14 cellular contexts compared by ENCODE assay signal in genomic region chr11:123238297-123238696, GRCh38. TPM values are rescaled to one million over a fixed set of nuclear protein-coding genes. Genes with fewer than 3 reads are reported as not detected.
A peak's percentile ranks its signal among the peaks of the same experiment; 100 is the strongest.
DNase-seq lines count a peak whose midpoint lies in the region; ATAC-seq and TF ChIP-seq lines count a peak whose summit lies in the region.
"Had no signal": no experiment of that assay in that cellular context is flagged by ENCODE, and none has a peak within 500 bp of the region (broad histone marks: within the 10 kb centered on the region; RNA-seq: fewer than 3 reads in every experiment).

No MANE protein-coding gene starts in this region.

- peaks cover 64% of the 10 kb centered on the region for H3K4me1 ChIP-seq in adipocyte (ENCODE audit: control insufficient read depth, insufficient read depth, low read length)
- H3K4me1 ChIP-seq in heart right ventricle, result peaks cover 0 to 24% (median 0%) of the 10 kb centered on the region in 9 donors

- TF ChIP-seq POLR2A in GM18505 (IDR thresholded peaks at IDR 0.05; ENCODE audit: borderline replicate concordance, extremely low read depth, insufficient read depth, insufficient read length), result no peak

- peak overlapping the region; percentile 55 for H3K9ac ChIP-seq in adipocyte (ENCODE audit: low read length)

- H3K4me3 ChIP-seq in adipocyte (ENCODE audit: low read length) (no peak overlapping the region), heart right ventricle (no peak overlapping the region), skeletal muscle cell (ENCODE audit: low read depth, low read length) (no peak overlapping the region)

- H3K9me3 ChIP-seq in adipocyte (ENCODE audit: control insufficient read depth, low read length), result no peaks in the 10 kb centered on the region
- no peaks in the 10 kb centered on the region for H3K9me3 ChIP-seq in heart right ventricle

- peak in 7 of 8 donors; percentile 39 to 86 (median 60) for ATAC-seq in heart right ventricle
- ATAC-seq in HG03045 (IDR thresholded peaks at IDR 0.05; ENCODE audit: unreplicated experiment), result no peak
- no peak for ATAC-seq in GM18505 (IDR thresholded peaks at IDR 0.05; ENCODE audit: unreplicated experiment)
- ATAC-seq in GM18867 (IDR thresholded peaks at IDR 0.05; ENCODE audit: unreplicated experiment), result no peak
- ATAC-seq: Panc1 had no signal

- H3K27ac ChIP-seq in heart right ventricle, result no peak overlapping the region

- H3K27me3 ChIP-seq in adipocyte (replicated peaks; ENCODE audit: control insufficient read depth, insufficient read depth, low read length) (no peaks in the 10 kb centered on the region), heart right ventricle (peaks cover 0 to 5% (median 0%) of the 10 kb centered on the region in 7 donors)

- DNase-seq in EH (ENCODE audit: low read depth) (peak; percentile 22), adipocyte (ENCODE audit: low read depth) (peak; percentile 28), heart right ventricle (peak; percentile 10 to 18), skeletal muscle cell (ENCODE audit: low read depth) (peak; percentile 95)
- no peak for DNase-seq in stimulated activated CD4-positive, alpha-beta T cell treated with anti-CD3 and anti-CD28 coated beads, Interleukin-12 subunit alpha, Interleukin-12 subunit beta, amount 100 ng/mL, for 4 hours
- DNase-seq: activated CD4-positive, alpha-beta memory T cell treated with anti-CD3 and anti-CD28 coated beads for 36 hours; DMS79 treated with DMSO at 0.1 percent for 48 hours; glutamatergic neuron; NCI-H446 treated with DMSO at 0.1 percent for 48 hours had no signal

- intact Hi-C loops in heart right ventricle (cut with DNase I), result loop anchor here in 2 of 10 donors (10.0 kb wide), 2 partner anchors 63 to 73 kb away; no protein-coding TSS in a partner anchor

- 81 to 83% methylated on average over 1 of the region's 1 CpG for WGBS in heart right ventricle, 2 donors

- H3K36me3 ChIP-seq in adipocyte (ENCODE audit: control insufficient read depth, insufficient read depth, low read length, severe bottlenecking), result no peaks in the 10 kb centered on the region
- H3K36me3 ChIP-seq in heart right ventricle, result no peaks in the 10 kb centered on the region

- no peak for TF ChIP-seq CTCF in heart right ventricle (IDR thresholded peaks at IDR 0.05)

RNA-seq across cellular contexts. Expression of gene CLMP, which starts 43.2 kb away (rescaled TPM):
- 10 to 100 TPM in 2 of 10 donors, 1 to 10 TPM in 8; 1.9 to 16.9 (median 5.2) TPM for total RNA-seq in heart right ventricle
- 1 to 10 TPM; 4.1 to 8.8 TPM for polyA plus RNA-seq in heart right ventricle
- total RNA-seq: B cell had no signal

Comparison
In these comparisons a context has a peak if more than half of its experiments do, and no peak if none do; other contexts are left out.
1. ATAC-seq: peak in heart right ventricle (7 of 8); none in HG03045 (single experiment), GM18505 (single experiment) and GM18867 (single experiment).